In the genomic region with DNA sequence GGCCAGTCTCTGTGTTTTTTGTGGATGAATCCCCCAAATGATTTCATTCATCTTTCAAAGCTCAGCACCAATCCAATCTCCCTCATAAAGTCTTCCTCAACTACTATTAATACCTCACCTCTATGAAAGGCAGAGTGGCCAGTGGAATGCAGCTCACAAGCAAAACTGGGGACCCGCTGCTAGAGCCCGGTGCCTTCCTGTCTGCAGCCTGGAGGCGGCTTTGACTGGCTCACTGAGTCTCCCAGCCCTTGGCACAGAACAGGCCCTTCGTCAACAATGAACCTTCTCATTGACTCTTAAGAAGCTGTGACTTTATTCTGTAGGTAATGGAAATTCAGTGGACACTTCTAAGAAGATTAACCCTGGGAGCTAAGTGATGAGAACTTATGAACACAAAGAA, we compare ENCODE assay signal across 22 cellular contexts.
"Had no signal": no experiment of that assay in that cellular context is flagged by ENCODE, and none has a peak within 500 bp of the region (broad histone marks: within the 10 kb centered on the region; RNA-seq: fewer than 3 reads in every experiment).

No MANE protein-coding gene starts in this region.

- ATAC-seq: effector memory CD8-positive, alpha-beta T cell; heart left ventricle; left lobe of liver; natural killer cell treated with Interleukin-12 subunit alpha and Interleukin-12 subunit beta and Interleukin-15 and Interleukin-18, amount 100 ng/mL, for 72 hours; psoas muscle; T-helper 17 cell had no signal

- H3K9me3 ChIP-seq: heart left ventricle, neutrophil, ovary, psoas muscle, right atrium auricular region, tibial nerve, uterus had no signal

- H3K27ac ChIP-seq: epithelial cell of prostate, heart left ventricle, neutrophil, ovary, psoas muscle, right atrium auricular region, tibial nerve, uterus had no signal

- H3K4me1 ChIP-seq: psoas muscle, right atrium auricular region, tibial nerve, uterus had no signal

- DNase-seq: activated CD4-positive, alpha-beta memory T cell treated with anti-CD3 and anti-CD28 coated beads for 36 hours; activated CD4-positive, alpha-beta T cell treated with anti-CD3 and anti-CD28 coated beads for 48 hours; activated naive CD4-positive, alpha-beta T cell treated with Interleukin-2 at 50 U/mL for 16 hours; activated naive CD8-positive, alpha-beta T cell treated with anti-CD3 and anti-CD28 coated beads for 36 hours; activated T-cell treated with anti-CD3 and anti-CD28 coated beads, Interleukin-2, amount 50 U/mL, for 48 hours; effector memory CD8-positive, alpha-beta T cell; heart left ventricle; kidney; ovary; psoas muscle; stimulated activated CD4-positive, alpha-beta T cell treated with anti-CD3 and anti-CD28 coated beads, Interleukin-12 subunit alpha, Interleukin-12 subunit beta, amount 100 ng/mL, for 4 hours; T-helper 17 cell; uterus had no signal

- H3K4me3 ChIP-seq: heart left ventricle, lung, ovary, psoas muscle, right atrium auricular region, tibial nerve, uterus had no signal

- H3K36me3 ChIP-seq: heart left ventricle, neutrophil, ovary, right atrium auricular region, tibial nerve, uterus had no signal

- H3K27me3 ChIP-seq: heart left ventricle, neutrophil, ovary, right atrium auricular region, tibial nerve, uterus had no signal

- FAIRE-seq: astrocyte, colon, kidney had no signal
